ENCODE assay signal across 16 cellular contexts in the genomic region with DNA sequence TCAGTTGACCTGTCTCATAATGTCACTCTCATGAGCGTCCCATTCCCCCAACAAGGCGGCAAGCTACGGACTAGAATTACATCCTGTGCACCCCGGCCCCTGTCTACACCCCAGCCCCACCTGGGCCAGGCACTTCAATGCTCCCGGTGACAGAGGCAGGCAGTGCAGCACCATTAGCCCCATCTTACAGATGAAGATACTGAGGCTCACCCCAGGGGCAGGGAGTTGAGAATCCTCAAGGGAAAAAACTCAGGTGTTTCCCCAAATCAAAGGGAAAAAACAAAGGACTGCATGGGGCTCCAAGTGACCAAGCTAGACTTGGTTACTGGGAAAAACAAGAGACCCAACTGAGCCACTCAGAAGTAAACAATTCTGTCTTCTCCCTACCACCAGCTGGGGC. TPM values are rescaled to one million over a fixed set of nuclear protein-coding genes. Genes with fewer than 3 reads are reported as not detected.
DNase-seq lines count a peak whose midpoint lies in the region; ATAC-seq, FAIRE-seq and TF ChIP-seq lines count a peak whose summit lies in the region.
"Had no signal": no experiment of that assay in that cellular context is flagged by ENCODE, and none has a peak within 500 bp of the region (broad histone marks: within the 10 kb centered on the region; RNA-seq: fewer than 3 reads in every experiment).

No MANE protein-coding gene starts in this region.

- no peak for TF ChIP-seq CTCF in HepG2 (CRISPR knock-in tag; IDR thresholded peaks at IDR 0.05)
- TF ChIP-seq CTCF in right lobe of liver (IDR thresholded peaks at IDR 0.05), result no peak
- TF ChIP-seq CTCF in adrenal gland (IDR thresholded peaks at IDR 0.05), result no peak
- no peak for TF ChIP-seq CTCF in keratinocyte (optimal IDR thresholded peaks at IDR 0.05 in 1 of 3, IDR thresholded peaks at IDR 0.05 in 1 of 3, conservative IDR thresholded peaks at IDR 0.05 in 1 of 3; ENCODE audit: extremely low read depth in 1 of 3, insufficient read depth in 2 of 3, low read length in 3 of 3)
- no peak for TF ChIP-seq CTCF in progenitor cell of endocrine pancreas (IDR thresholded peaks at IDR 0.05; ENCODE audit: unreplicated experiment)

- TF ChIP-seq POLR2A in HepG2 (IDR thresholded peaks at IDR 0.05; ENCODE audit: insufficient read depth in 1 of 2, low read depth in 2 of 2, low read length in 2 of 2) (no peak), right lobe of liver (IDR thresholded peaks at IDR 0.05) (no peak), adrenal gland (IDR thresholded peaks at IDR 0.05) (no peak)

- dilution Hi-C loops in keratinocyte (cut with MboI; ENCODE audit: extremely low pct_ligation_motif_present, low sequenced_read_pairs), result no loop called here

- peaks cover 5% of the 10 kb centered on the region for H3K36me3 Mint-ChIP-seq in progenitor cell of endocrine pancreas (ENCODE audit: insufficient read depth)
- H3K36me3 Mint-ChIP-seq: CD4-positive, CD25-positive, alpha-beta regulatory T cell had no signal

- H4K20me1 ChIP-seq in HepG2 (ENCODE audit: insufficient read depth, low read length) (peaks cover 7% of the 10 kb centered on the region), keratinocyte (ENCODE audit: control insufficient read depth, extremely low read depth, insufficient read depth, low read length) (peaks cover 15% of the 10 kb centered on the region)

- H3K4me2 ChIP-seq in HepG2 (ENCODE audit: low read depth, low read length) (no peak overlapping the region), keratinocyte (ENCODE audit: control insufficient read depth, extremely low read depth, insufficient read depth, low read depth, low read length) (peak overlapping the region; percentile 35)

- no peak overlapping the region for H3K9ac ChIP-seq in HepG2 (ENCODE audit: insufficient read depth, low read depth, low read length)
- no peak overlapping the region for H3K9ac ChIP-seq in keratinocyte (ENCODE audit: control insufficient read depth, extremely low read depth, insufficient read depth, low read length)
- H3K9ac ChIP-seq: BLaER1 treated with 17β-estradiol and CSF1 and Interleukin-3, amounts not matched to agents 10 nM and 100 nM had no signal

- H3K4me1 Mint-ChIP-seq in progenitor cell of endocrine pancreas (ENCODE audit: low read depth), result peaks cover 61% of the 10 kb centered on the region

- WGBS in HepG2 (ENCODE audit: low lambda C conversion rate), result 100% methylated on average over 5 of the region's 5 CpGs
- WGBS in right lobe of liver (ENCODE audit: insufficient coverage, low coverage, low lambda C conversion rate, missing lambda C conversion rate), result 100% methylated on average over 1 of the region's 5 CpGs
- WGBS in adrenal gland, 4 donors, result 92 to 100% (median 96%) methylated on average over 4 to 5 of the region's 5 CpGs

- no peaks in the 10 kb centered on the region for H3K9me3 Mint-ChIP-seq in progenitor cell of endocrine pancreas (ENCODE audit: low read depth)
- H3K9me3 Mint-ChIP-seq: GM23338 had no signal

- H3K27ac ChIP-seq in HepG2 (ENCODE audit: extremely low read length, insufficient read depth, low read length) (no peak overlapping the region), right lobe of liver (no peak overlapping the region), adrenal gland (peak overlapping the region in 3 of 5 donors; percentile 45 to 87 (median 83)), keratinocyte (ENCODE audit: control insufficient read depth, insufficient read depth, low read length) (peak overlapping the region; percentile 3)
- H3K27ac ChIP-seq: BLaER1 treated with 17β-estradiol and CSF1 and Interleukin-3, amounts not matched to agents 10 nM and 100 nM had no signal

- H3K79me2 ChIP-seq in HepG2 (ENCODE audit: insufficient read depth, low read length) (peaks cover 82% of the 10 kb centered on the region), keratinocyte (ENCODE audit: control insufficient read depth, insufficient read depth, low read length) (peaks cover 89% of the 10 kb centered on the region)

- H3K9me3 ChIP-seq in HepG2 (ENCODE audit: low read length), result no peaks in the 10 kb centered on the region
- H3K9me3 ChIP-seq in right lobe of liver, result no peaks in the 10 kb centered on the region
- H3K9me3 ChIP-seq in adrenal gland (replicated peaks in 1 of 3), result no peaks in the 10 kb centered on the region
- H3K9me3 ChIP-seq in keratinocyte (ENCODE audit: control insufficient read depth, low read depth, low read length), result no peaks in the 10 kb centered on the region
- H3K9me3 ChIP-seq: BLaER1 treated with 17β-estradiol and CSF1 and Interleukin-3, amounts not matched to agents 10 nM and 100 nM; HAP-1 had no signal

- POLR2A ChIA-PET in HepG2 (lab: Yijun Ruan, JAX), result no interaction called here

- no peaks in the 10 kb centered on the region for H3K27me3 ChIP-seq in HepG2 (ENCODE audit: control insufficient read depth in 1 of 2, insufficient read depth in 2 of 2, low read length in 2 of 2)
- H3K27me3 ChIP-seq in right lobe of liver, result no peaks in the 10 kb centered on the region
- H3K27me3 ChIP-seq in adrenal gland, result no peaks in the 10 kb centered on the region
- no peaks in the 10 kb centered on the region for H3K27me3 ChIP-seq in keratinocyte (ENCODE audit: control insufficient read depth, extremely low read depth, insufficient read depth, low read length)

- BruUV-seq in HepG2 (replicated peaks; lab: Mats Ljungman, UMichigan), result no TSS peak

- TF ChIP-seq RAD21 in HepG2 (CRISPR knock-in tag; IDR thresholded peaks at IDR 0.05), result no peak

- TF ChIP-seq EP300 in HepG2 (IDR thresholded peaks at IDR 0.05; ENCODE audit: low read depth in 2 of 2, low read length in 2 of 2) (no peak), HepG2 (CRISPR knock-in tag; IDR thresholded peaks at IDR 0.05; ENCODE audit: borderline replicate concordance) (no peak)

- peaks cover 78% of the 10 kb centered on the region for H3K4me1 ChIP-seq in HepG2 (ENCODE audit: insufficient read depth, low read length)
- H3K4me1 ChIP-seq in right lobe of liver, result peaks cover 0 to 27% (median 5%) of the 10 kb centered on the region in 4 donors
- peaks cover 60 to 73% of the 10 kb centered on the region in 2 donors for H3K4me1 ChIP-seq in adrenal gland (replicated peaks in 1 of 2)
- peaks cover 47% of the 10 kb centered on the region for H3K4me1 ChIP-seq in keratinocyte (ENCODE audit: control insufficient read depth, extremely low read depth, insufficient read depth, low read length)

- in situ Hi-C loops in HepG2 (cut with HindIII; ENCODE audit: extremely low pct_ligation_motif_present, low pct_unique_long_range_greater_than_20kb), result no loop called here

- no peaks in the 10 kb centered on the region; a peak in 1 of 5 replicates for H3K36me3 ChIP-seq in HepG2 (replicated peaks in 1 of 2; ENCODE audit: control insufficient read depth in 1 of 2, insufficient read depth in 2 of 2, low read length in 2 of 2)
- H3K36me3 ChIP-seq in right lobe of liver, result no peaks in the 10 kb centered on the region
- no peaks in the 10 kb centered on the region for H3K36me3 ChIP-seq in adrenal gland (replicated peaks in 1 of 2)
- peaks cover 3 to 11% of the 10 kb centered on the region in 2 experiments for H3K36me3 ChIP-seq in keratinocyte (ENCODE audit: control insufficient read depth in 2 of 2, extremely low read depth in 1 of 2, insufficient read depth in 2 of 2, low read length in 2 of 2)
- H3K36me3 ChIP-seq: HAP-1 had no signal

- no peak for ATAC-seq in HepG2
- ATAC-seq in right lobe of liver, result no peak
- ATAC-seq in HG03108 (IDR thresholded peaks at IDR 0.05; ENCODE audit: unreplicated experiment), result no peak
- ATAC-seq: GM23338 had no signal

- H3K4me3 ChIP-seq in HepG2 (replicated peaks in 1 of 3; ENCODE audit: insufficient read depth in 1 of 3, low read depth in 2 of 3, low read length in 3 of 3), result no peak overlapping the region
- no peak overlapping the region for H3K4me3 ChIP-seq in right lobe of liver
- H3K4me3 ChIP-seq in adrenal gland, result no peak overlapping the region
- no peak overlapping the region for H3K4me3 ChIP-seq in keratinocyte (ENCODE audit: control insufficient read depth in 2 of 3, extremely low read depth in 1 of 3, insufficient read depth in 2 of 3, low read depth in 1 of 3, low read length in 3 of 3)
- H3K4me3 ChIP-seq: BLaER1 treated with 17β-estradiol and CSF1 and Interleukin-3, amounts not matched to agents 10 nM and 100 nM; GM23338; HAP-1 had no signal

- no peak overlapping the region for H2AFZ ChIP-seq in HepG2 (ENCODE audit: low read length)
- no peak overlapping the region for H2AFZ ChIP-seq in keratinocyte (ENCODE audit: control insufficient read depth, low read length)
- H2AFZ ChIP-seq: GM23338 had no signal

- H3K27ac Mint-ChIP-seq in progenitor cell of endocrine pancreas, result peak overlapping the region; percentile 94
- H3K27ac Mint-ChIP-seq: GM23338 had no signal

- no peaks in the 10 kb centered on the region for H3K27me3 Mint-ChIP-seq in progenitor cell of endocrine pancreas

- FAIRE-seq in HepG2 (lab: Jason Lieb, UNC), result no peak
- FAIRE-seq in keratinocyte (lab: Jason Lieb, UNC), result no peak
- FAIRE-seq: GM18507 had no signal

- H3K4me3 Mint-ChIP-seq in progenitor cell of endocrine pancreas (ENCODE audit: low read depth), result no peak overlapping the region
- H3K4me3 Mint-ChIP-seq: CD4-positive, CD25-positive, alpha-beta regulatory T cell; GM23338 had no signal

- intact Hi-C loops in HepG2 (cut with micrococcal nuclease; ENCODE audit: unreplicated experiment) (no loop called here), right lobe of liver (cut with DNase I) (no loop called here), adrenal gland (cut with DNase I) (loop anchor here (5.0 to 10.0 kb wide), 2 partner anchors 75 to 77 kb away; no protein-coding TSS in a partner anchor)

- no peak for DNase-seq in HepG2 (ENCODE audit: low spot score)
- DNase-seq in right lobe of liver, result no peak
- DNase-seq in adrenal gland, result no peak
- no peak for DNase-seq in keratinocyte (ENCODE audit: low read depth, low spot score)
- DNase-seq in progenitor cell of endocrine pancreas (ENCODE audit: low spot score, unreplicated experiment), result no peak
- DNase-seq in stimulated activated naive CD4-positive, alpha-beta T cell (lab: John Stamatoyannopoulos, UW), result no peak
- no peak for DNase-seq in dedifferentiated amniotic fluid mesenchymal stem cell (ENCODE audit: extremely low spot score)
- DNase-seq: 8988T; CD4-positive, CD25-positive, alpha-beta regulatory T cell; DMS53; GF-D8 had no signal

- CTCF ChIA-PET in HepG2 (lab: Yijun Ruan, JAX; ENCODE audit: low intra/inter-chr PET ratio, low total read pairs), result no interaction called here

- peaks cover 8% of the 10 kb centered on the region for H3K9me1 ChIP-seq in keratinocyte (ENCODE audit: control insufficient read depth, extremely low read depth, insufficient read depth, low read length)

RNA-seq across cellular contexts. Expression of gene DLG5, which starts 4.5 kb away (rescaled TPM):
- 15.1 and 15.5 TPM in 2 replicates for total RNA-seq in HepG2 (2016; rRNA removed; fragmentation: Illumina TruSeq; extraction: Trizol)
- total RNA-seq in HepG2 (2016; cell fraction: cytosol; rRNA removed; fragmentation: Illumina TruSeq; extraction: Trizol; ENCODE audit: low read depth), result 4.8 and 5.9 TPM in 2 replicates
- 13.9 and 15.8 TPM in 2 replicates for total RNA-seq in HepG2 (2016; cell fraction: insoluble cytoplasmic fraction; rRNA removed; fragmentation: Illumina TruSeq; extraction: Trizol)
- 6.6 and 7.8 TPM in 2 replicates for total RNA-seq in HepG2 (2016; cell fraction: membrane; rRNA removed; fragmentation: Illumina TruSeq; extraction: Trizol)
- 18.8 and 22.2 TPM in 2 replicates for total RNA-seq in HepG2 (2016; cell fraction: nucleus; rRNA removed; fragmentation: Illumina TruSeq; extraction: Trizol)
- 18.2 and 20.9 TPM in 2 replicates for polyA plus RNA-seq in HepG2 (2011; rRNA removed)
- 11.7 and 13.7 TPM in 2 replicates for polyA plus RNA-seq in HepG2 (2011; cell fraction: cytosol; rRNA removed)
- 164 and 167 TPM in 2 replicates for polyA plus RNA-seq in HepG2 (2011; cell fraction: nucleus; rRNA removed)
- 15.1 and 34.9 TPM in 2 replicates for polyA plus RNA-seq in HepG2 (2012)
- polyA plus RNA-seq in HepG2 (2016; cell fraction: cytosol; fragmentation: Illumina TruSeq; extraction: Trizol; ENCODE audit: low read depth), result 1.1 TPM in 2 replicates
- 16.9 and 19.7 TPM in 2 replicates for polyA plus RNA-seq in HepG2 (2016; cell fraction: insoluble cytoplasmic fraction; fragmentation: Illumina TruSeq; extraction: Trizol; ENCODE audit: low read depth)
- 3.0 and 4.2 TPM in 2 replicates for polyA plus RNA-seq in HepG2 (2016; cell fraction: membrane; fragmentation: Illumina TruSeq; extraction: Trizol; ENCODE audit: low read depth)
- polyA plus RNA-seq in HepG2 (2016; cell fraction: nucleus; fragmentation: Illumina TruSeq; extraction: Trizol; ENCODE audit: insufficient read depth, low read depth), result 49.2 and 54.4 TPM in 2 replicates
- polyA minus RNA-seq in HepG2 (2011; rRNA and poly(A)+ RNA removed; ENCODE audit: low replicate concordance), result 19.1 and 24.2 TPM in 2 replicates
- polyA minus RNA-seq in HepG2 (2011; cell fraction: cytosol; rRNA and poly(A)+ RNA removed), result 12.4 and 14.9 TPM in 2 replicates
- 29.7 and 35.3 TPM in 2 replicates for polyA minus RNA-seq in HepG2 (2011; cell fraction: nucleus; rRNA and poly(A)+ RNA removed)
- 1 to 10 TPM; 5.6 to 8.8 (median 7.6) TPM for total RNA-seq in right lobe of liver
- total RNA-seq in adrenal gland, result 100 to 1,000 TPM in 6 of 8 donors, 10 to 100 TPM in 2; 81.8 to 175 (median 125) TPM
- polyA plus RNA-seq in adrenal gland, result 10 to 100 TPM; 39.6 to 94.4 (median 88.6) TPM
- polyA plus RNA-seq in keratinocyte, result 9.5 to 35.9 TPM (median 17.2 TPM) in 3 replicates
- 33.6 TPM for polyA plus RNA-seq in keratinocyte (2011; ENCODE audit: low read depth)
- 15.5 and 21.6 TPM in 2 replicates for polyA plus RNA-seq in keratinocyte (2011; cell fraction: cytosol; rRNA removed)
- 59.9 and 60.9 TPM in 2 replicates for polyA plus RNA-seq in keratinocyte (2011; cell fraction: nucleus; rRNA removed)
- polyA plus RNA-seq in keratinocyte (2012; ENCODE audit: low replicate concordance), result 23.2 and 49.6 TPM in 2 replicates
- polyA minus RNA-seq in keratinocyte, result 23.1 to 123 TPM (median 41.6 TPM) in 3 replicates
- polyA minus RNA-seq in keratinocyte (2011; cell fraction: cytosol; rRNA and poly(A)+ RNA removed), result 34.3 TPM
- 61.4 and 75.7 TPM in 2 replicates for polyA minus RNA-seq in keratinocyte (2011; cell fraction: nucleus; rRNA and poly(A)+ RNA removed)
- 132 and 149 TPM in 2 replicates for total RNA-seq in progenitor cell of endocrine pancreas

Comparison
In these comparisons a context has a peak if more than half of its experiments do, and no peak if none do; other contexts are left out.
1. H3K27ac ChIP-seq: peak in adrenal gland (3 of 5) and keratinocyte (single experiment); none in HepG2 (single experiment) and right lobe of liver (0 of 3).
2. intact Hi-C loops: an anchor here in adrenal gland (5.0 to 10.0 kb wide); none called in HepG2 and right lobe of liver.